ENCODE assay signal across 8 cellular contexts in the genomic region with DNA sequence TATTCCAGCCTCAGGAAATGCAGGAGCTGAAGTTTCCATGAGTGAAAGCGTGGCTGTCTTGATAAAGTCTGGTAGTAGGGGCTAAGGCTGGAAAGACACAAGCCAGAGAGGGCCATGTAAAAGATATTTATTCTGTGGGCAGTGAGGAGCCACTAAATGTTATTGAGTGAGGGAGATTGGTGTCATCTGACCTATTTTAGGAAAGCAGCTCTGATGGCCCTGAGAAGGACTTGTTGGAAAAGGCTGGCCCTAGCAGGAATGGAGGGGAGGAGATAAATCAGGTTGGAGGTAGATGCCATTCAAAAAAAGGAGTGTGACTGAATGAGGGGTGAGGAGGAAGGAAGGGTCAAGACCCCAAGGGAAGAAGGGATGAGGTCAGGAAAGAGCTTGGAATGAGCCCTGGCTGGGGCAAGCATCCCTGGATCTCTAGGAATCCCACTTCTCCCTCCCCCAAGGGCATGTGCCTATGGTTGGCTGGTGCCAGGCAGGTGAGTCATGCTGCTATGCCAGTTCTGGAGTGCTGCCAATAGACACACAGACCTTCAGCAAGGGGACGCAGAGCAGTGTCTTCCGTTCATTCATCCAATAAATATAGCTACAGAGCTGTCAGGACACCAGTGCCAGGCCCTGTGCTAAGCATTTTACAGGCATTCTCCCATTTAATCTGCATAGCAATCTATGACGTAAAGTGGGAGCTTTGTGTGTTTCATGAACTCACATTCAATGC. TPM values are rescaled to one million over a fixed set of nuclear protein-coding genes. Genes with fewer than 3 reads are reported as not detected.
DNase-seq lines count a peak whose midpoint lies in the region; ATAC-seq and FAIRE-seq lines count a peak whose summit lies in the region.

No MANE protein-coding gene starts in this region.

- peaks cover 0 to 2% (median 0%) of the 10 kb centered on the region in 3 donors for H3K27me3 Mint-ChIP-seq in immature natural killer cell (ENCODE audit: low read depth in 3 of 3)
- H3K27me3 Mint-ChIP-seq in stimulated activated naive CD8-positive, alpha-beta T cell treated with anti-CD3 and anti-CD28 coated beads, Interleukin-15, amount 100 ng/mL, for 72 hours, result no peaks in the 10 kb centered on the region

- no peak overlapping the region for H3K4me3 Mint-ChIP-seq in immature natural killer cell
- no peak overlapping the region for H3K4me3 Mint-ChIP-seq in stimulated activated naive CD8-positive, alpha-beta T cell treated with anti-CD3 and anti-CD28 coated beads, Interleukin-15, amount 100 ng/mL, for 72 hours

- peak overlapping the region in 1 of 6 donors; percentile 7 for H3K27ac Mint-ChIP-seq in immature natural killer cell
- no peak overlapping the region for H3K27ac Mint-ChIP-seq in stimulated activated naive CD8-positive, alpha-beta T cell treated with anti-CD3 and anti-CD28 coated beads, Interleukin-15, amount 100 ng/mL, for 72 hours

- no peak for ATAC-seq in stimulated activated naive CD8-positive, alpha-beta T cell treated with anti-CD3 and anti-CD28 coated beads, Interleukin-15, amount 100 ng/mL, for 72 hours
- no peak for ATAC-seq in GM19463 (IDR thresholded peaks at IDR 0.05; ENCODE audit: unreplicated experiment)

- peak; percentile 91 for FAIRE-seq in urothelium cell line (lab: Jason Lieb, UNC)

- DNase-seq in AG08396 (ENCODE audit: low spot score), result peak; percentile 85
- peak; percentile 53 for DNase-seq in NCI-H1048 (lab: John Stamatoyannopoulos, UW)
- peak; percentile 93 for DNase-seq in astrocyte of the hippocampus (ENCODE audit: low read depth, low spot score)
- DNase-seq in iris pigment epithelial cell (ENCODE audit: low read depth), result peak; percentile 39
- DNase-seq in urothelium cell line (ENCODE audit: low spot score), result peak; percentile 95
- DNase-seq in immature natural killer cell, result no peak
- DNase-seq in stimulated activated naive CD8-positive, alpha-beta T cell treated with anti-CD3 and anti-CD28 coated beads, Interleukin-15, amount 100 ng/mL, for 72 hours, result no peak

- no peaks in the 10 kb centered on the region for H3K36me3 Mint-ChIP-seq in immature natural killer cell

- H3K9me3 Mint-ChIP-seq in immature natural killer cell, result no peaks in the 10 kb centered on the region
- H3K9me3 Mint-ChIP-seq in stimulated activated naive CD8-positive, alpha-beta T cell treated with anti-CD3 and anti-CD28 coated beads, Interleukin-15, amount 100 ng/mL, for 72 hours, result no peaks in the 10 kb centered on the region

- H3K4me1 Mint-ChIP-seq in immature natural killer cell, result no peaks in the 10 kb centered on the region
- no peaks in the 10 kb centered on the region for H3K4me1 Mint-ChIP-seq in stimulated activated naive CD8-positive, alpha-beta T cell treated with anti-CD3 and anti-CD28 coated beads, Interleukin-15, amount 100 ng/mL, for 72 hours

RNA-seq across cellular contexts. Expression of gene ANKRD2, which starts 2.0 kb away (rescaled TPM):
- not detected for polyA plus RNA-seq in immature natural killer cell

RNA-seq across cellular contexts. Expression of gene HOGA1, which starts 9.7 kb away (rescaled TPM):
- polyA plus RNA-seq in immature natural killer cell, result not detected

RNA-seq across cellular contexts. Expression of gene C10orf62, which starts 15.0 kb away (rescaled TPM):
- not detected for polyA plus RNA-seq in immature natural killer cell

RNA-seq across cellular contexts. Expression of gene MORN4, which starts 58.8 kb away (rescaled TPM):
- 1 to 10 TPM in 2 of 3 donors, under 1 TPM in 1; 0.80 to 6.1 (median 1.1) TPM for polyA plus RNA-seq in immature natural killer cell

Comparison
In these comparisons a context has a peak if more than half of its experiments do, and no peak if none do; other contexts are left out.
1. DNase-seq: peak in AG08396 (single experiment), NCI-H1048 (single experiment), astrocyte of the hippocampus (single experiment), iris pigment epithelial cell (single experiment) and urothelium cell line (single experiment); none in immature natural killer cell (0 of 3) and stimulated activated naive CD8-positive, alpha-beta T cell treated with anti-CD3 and anti-CD28 coated beads, Interleukin-15, amount 100 ng/mL, for 72 hours (0 of 2).